ENCODE assay signal across 27 cellular contexts in genomic region chr12:2854669-2855453, GRCh38. TPM values are rescaled to one million over a fixed set of nuclear protein-coding genes. Genes with fewer than 3 reads are reported as not detected.
"Had no signal": no experiment of that assay in that cellular context is flagged by ENCODE, and none has a peak within 500 bp of the region (broad histone marks: within the 10 kb centered on the region; RNA-seq: fewer than 3 reads in every experiment).

No MANE protein-coding gene starts in this region.

- DNase-seq: activated CD4-positive, CD25-positive, alpha-beta regulatory T cell treated with anti-CD3 and anti-CD28 coated beads, Interleukin-2, amount 50 U/mL, for 72 hours; activated CD8-positive, alpha-beta memory T cell treated with anti-CD3 and anti-CD28 coated beads for 24 hours; activated CD8-positive, alpha-beta memory T cell treated with anti-CD3 and anti-CD28 coated beads, Interleukin-2, amount 50 U/mL, for 48 hours; activated effector memory CD4-positive, alpha-beta T cell treated with Interleukin-2 at 50 U/mL for 16 hours; activated naive CD4-positive, alpha-beta T cell treated with anti-CD3 and anti-CD28 coated beads, Interleukin-2, amount 10 ng/mL, durations not matched to agents 7 days and 5 days; activated naive CD8-positive, alpha-beta T cell treated with anti-CD3 and anti-CD28 coated beads, Interleukin-2, amount 50 U/mL, for 24 hours; activated T-cell treated with anti-CD3 and anti-CD28 coated beads, Interleukin-2, amount 50 U/mL, for 48 hours; aorta; cortex of kidney; effector CD4-positive, alpha-beta T cell; heart right ventricle; naive thymus-derived CD8-positive, alpha-beta T cell; stimulated activated CD4-positive, alpha-beta T cell treated with anti-CD3 and anti-CD28 coated beads, Interleukin-12 subunit alpha, Interleukin-12 subunit beta, amount 100 ng/mL, for 4 hours; stimulated activated CD4-positive, alpha-beta T cell treated with anti-CD3 and anti-CD28 coated beads, Interleukin-1b, Interleukin-23, amount 100 ng/mL, for 48 hours; stimulated activated CD8-positive, alpha-beta memory T cell treated with anti-CD3 and anti-CD28 coated beads, Interleukin-4, amount 100 ng/mL, for 48 hours; stimulated activated naive CD4-positive, alpha-beta T cell treated with Interleukin-2 at 50 U/mL for 16 hours; substantia nigra; T-helper 17 cell had no signal

- H3K27ac ChIP-seq: esophagus muscularis mucosa, heart right ventricle, neutrophil, parathyroid adenoma, VCaP had no signal

- H3K4me3 ChIP-seq: esophagus muscularis mucosa, heart right ventricle, tibial nerve had no signal

- H2AFZ ChIP-seq: parathyroid adenoma had no signal

- ATAC-seq: activated naive CD8-positive, alpha-beta T cell treated with anti-CD3 and anti-CD28 coated beads, Interleukin-2, amount 50 U/mL, for 24 hours; heart right ventricle; naive thymus-derived CD8-positive, alpha-beta T cell; T-helper 17 cell had no signal

- H3K9ac ChIP-seq: parathyroid adenoma had no signal

- H3K27me3 ChIP-seq: esophagus muscularis mucosa, heart right ventricle, neutrophil, tibial nerve had no signal

- H3K4me1 ChIP-seq: parathyroid adenoma had no signal

- H3K9me3 ChIP-seq: esophagus muscularis mucosa, heart right ventricle, neutrophil, tibial nerve had no signal

RNA-seq across cellular contexts. Expression of gene TEX52, which starts 2.0 kb away (rescaled TPM):
- total RNA-seq: aorta; esophagus muscularis mucosa; heart right ventricle; kidney epithelial cell; liver; mucosa of gallbladder; naive thymus-derived CD8-positive, alpha-beta T cell; renal cortical epithelial cell; T-helper 17 cell; tibial nerve had no signal
- polyA plus RNA-seq: aorta; heart right ventricle; liver; naive thymus-derived CD8-positive, alpha-beta T cell had no signal

RNA-seq across cellular contexts. Expression of gene NRIP2, which starts 20.0 kb away (rescaled TPM):
- total RNA-seq: kidney epithelial cell; naive thymus-derived CD8-positive, alpha-beta T cell; renal cortical epithelial cell; T-helper 17 cell had no signal
